ENCODE assay signal across 17 cellular contexts in genomic region chr9:70525553-70525952, GRCh38.
DNase-seq lines count a peak whose midpoint lies in the region; ATAC-seq and TF ChIP-seq lines count a peak whose summit lies in the region.
"Had no signal": no experiment of that assay in that cellular context is flagged by ENCODE, and none has a peak within 500 bp of the region (broad histone marks: within the 10 kb centered on the region; RNA-seq: fewer than 3 reads in every experiment).

No MANE protein-coding gene starts in this region.

- peak; percentile 74 to 92 for ATAC-seq in activated naive CD4-positive, alpha-beta T cell treated with anti-CD3 and anti-CD28 coated beads, Interleukin-2, amount 50 U/mL, for 72 hours
- ATAC-seq in Right ventricle myocardium superior (ENCODE audit: poor library complexity) = no peak

- H3K36me3 Mint-ChIP-seq in activated naive CD4-positive, alpha-beta T cell treated with anti-CD3 and anti-CD28 coated beads, Interleukin-2, amount 50 U/mL, for 72 hours = peaks cover 21 to 38% of the 10 kb centered on the region in 2 donors
- H3K36me3 Mint-ChIP-seq: IgD-negative memory B cell had no signal

- H3K27ac ChIP-seq in RWPE1 (peak overlapping the region; percentile 73), testis (no peak overlapping the region)
- H3K27ac ChIP-seq: adrenal gland, parathyroid adenoma had no signal

- no peak for TF ChIP-seq POLR2A in testis (IDR thresholded peaks at IDR 0.05)

- H3K27ac Mint-ChIP-seq in activated naive CD4-positive, alpha-beta T cell treated with anti-CD3 and anti-CD28 coated beads, Interleukin-2, amount 50 U/mL, for 72 hours = peak overlapping the region; percentile 59 to 66
- H3K27ac Mint-ChIP-seq: IgD-negative memory B cell had no signal

- H3K9me3 Mint-ChIP-seq in activated naive CD4-positive, alpha-beta T cell treated with anti-CD3 and anti-CD28 coated beads, Interleukin-2, amount 50 U/mL, for 72 hours = peaks cover 18 to 31% of the 10 kb centered on the region in 2 donors

- CTCF ChIA-PET in RWPE1 (lab: Yijun Ruan, JAX) = no interaction called here

- H3K9me3 ChIP-seq in testis = no peaks in the 10 kb centered on the region
- H3K9me3 ChIP-seq: tibial artery had no signal

- H3K36me3 ChIP-seq in testis (ENCODE audit: low read depth, missing control alignments) = no peaks in the 10 kb centered on the region
- H3K36me3 ChIP-seq: adrenal gland, tibial artery had no signal

- intact Hi-C loops in testis (cut with DNase I; ENCODE audit: low total_unique reads) (no loop called here), Right ventricle myocardium superior (cut with DNase I) (no loop called here)

- no peaks in the 10 kb centered on the region for H3K4me1 ChIP-seq in testis
- H3K4me1 ChIP-seq: adrenal gland, parathyroid adenoma had no signal

- H3K27me3 ChIP-seq in testis = no peaks in the 10 kb centered on the region
- H3K27me3 ChIP-seq: adrenal gland, tibial artery had no signal

- DNase-seq in activated naive CD4-positive, alpha-beta T cell treated with anti-CD3 and anti-CD28 coated beads, Interleukin-2, amount 50 U/mL, for 72 hours (ENCODE audit: low spot score in 2 of 2) = no peak
- DNase-seq in activated naive CD4-positive, alpha-beta T cell treated with Interleukin-2 at 50 U/mL for 16 hours = no peak
- peak; percentile 60 for DNase-seq in RWPE1 (ENCODE audit: low spot score)
- peak; percentile 50 for DNase-seq in fibroblast of peridontal ligament (ENCODE audit: extremely low read depth)
- no peak for DNase-seq in T1000 (lab: John Stamatoyannopoulos, UW)
- DNase-seq in testis = no peak
- DNase-seq in NCI-H82 (lab: John Stamatoyannopoulos, UW) = no peak
- DNase-seq in Right ventricle myocardium superior = no peak
- DNase-seq: adrenal gland, DMS 273 treated with DMSO at 0.1 percent for 48 hours, islet precursor cell, NCI-H146, NCI-H526, T-helper 9 cell, tibial artery had no signal

- POLR2A ChIA-PET in RWPE1 (lab: Yijun Ruan, JAX; ENCODE audit: low non-redundant PET) = no interaction called here

- 80 to 89% methylated on average over 1 of the region's 1 CpG for WGBS in testis, 2 donors

- H3K4me3 ChIP-seq in testis = no peak overlapping the region
- H3K4me3 ChIP-seq: adrenal gland, tibial artery had no signal

- TF ChIP-seq CTCF in RWPE1 (conservative IDR thresholded peaks at IDR 0.05; ENCODE audit: low read depth) (no peak), testis (IDR thresholded peaks at IDR 0.05) (no peak)

Comparison
In these comparisons a context has a peak if more than half of its experiments do, and no peak if none do; other contexts are left out.
1. DNase-seq: peak in RWPE1 (single experiment) and fibroblast of peridontal ligament (single experiment); none in activated naive CD4-positive, alpha-beta T cell treated with anti-CD3 and anti-CD28 coated beads, Interleukin-2, amount 50 U/mL, for 72 hours (0 of 2), activated naive CD4-positive, alpha-beta T cell treated with Interleukin-2 at 50 U/mL for 16 hours (single experiment), T1000 (single experiment), testis (single experiment), NCI-H82 (single experiment) and Right ventricle myocardium superior (single experiment).